ENCODE assay signal across 8 cellular contexts in the genomic region with DNA sequence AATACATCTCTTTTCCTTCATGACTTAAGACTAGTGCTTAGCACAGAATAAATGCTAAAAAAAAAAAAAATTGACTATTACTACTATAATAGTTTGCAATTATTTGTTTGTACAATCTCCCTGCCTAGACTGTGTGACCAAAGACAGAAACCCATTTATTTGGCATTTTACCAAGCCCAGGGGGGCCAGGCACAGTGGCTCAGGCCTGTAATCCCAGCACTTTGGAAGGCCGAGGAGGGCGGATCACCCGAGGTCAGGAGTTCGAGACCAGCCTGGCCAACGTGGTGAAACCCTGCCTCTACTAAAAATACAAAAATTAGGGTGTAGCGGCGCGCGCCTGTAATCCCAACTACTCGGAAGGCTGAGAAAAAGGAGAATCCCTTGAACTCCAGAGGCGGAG. TPM values are rescaled to one million over a fixed set of nuclear protein-coding genes. Genes with fewer than 3 reads are reported as not detected.
A peak's percentile ranks its signal among the peaks of the same experiment; 100 is the strongest.
DNase-seq lines count a peak whose midpoint lies in the region.

No MANE protein-coding gene starts in this region.

- H3K9me3 Mint-ChIP-seq in CD4-positive, alpha-beta memory T cell: no peaks in the 10 kb centered on the region

- peaks cover 3 to 30% of the 10 kb centered on the region in 2 donors for H3K36me3 Mint-ChIP-seq in CD4-positive, alpha-beta memory T cell

- H3K36me3 ChIP-seq in CD4-positive, alpha-beta memory T cell (ENCODE audit: insufficient read depth, low read length): no peaks in the 10 kb centered on the region
- H3K36me3 ChIP-seq in ectodermal cell (ENCODE audit: control insufficient read depth, insufficient read depth, low read length) (no peaks in the 10 kb centered on the region), neuron (ENCODE audit: insufficient read depth, low read length) (peaks cover 11% of the 10 kb centered on the region)

- WGBS in ectodermal cell, 2 experiments: 81 to 82% methylated on average over 11 of the region's 11 CpGs

- CTCF ChIA-PET in CD4-positive, alpha-beta memory T cell (lab: Charles Lee; ENCODE audit: partially characterized antibody): interaction anchor here (1.4 kb wide), 1 partner anchor 18 kb away, joined by 6 read pairs; a partner anchor contains a TSS

- H2AFZ ChIP-seq in neuron (ENCODE audit: low read depth, low read length): no peak overlapping the region

- H3K27me3 ChIP-seq in CD4-positive, alpha-beta memory T cell (ENCODE audit: insufficient read depth, low read length): no peaks in the 10 kb centered on the region
- H3K27me3 ChIP-seq in ectodermal cell (ENCODE audit: control insufficient read depth, insufficient read depth, low read length, poor library complexity, severe bottlenecking) (no peaks in the 10 kb centered on the region), neuron (ENCODE audit: insufficient read depth, low read length) (no peaks in the 10 kb centered on the region)

- H3K4me1 Mint-ChIP-seq in CD4-positive, alpha-beta memory T cell: peaks cover 30 to 66% (median 47%) of the 10 kb centered on the region in 4 donors

- H3K4me3 Mint-ChIP-seq in CD4-positive, alpha-beta memory T cell: peak overlapping the region; percentile 91 to 100 (median 96)

- no peak overlapping the region for H3K27ac ChIP-seq in CD4-positive, alpha-beta memory T cell (ENCODE audit: low read depth, low read length)
- no peak overlapping the region for H3K27ac ChIP-seq in ectodermal cell (ENCODE audit: insufficient read depth, low read depth, low read length, poor library complexity, severe bottlenecking)

- peak overlapping the region in 1 of 2 donors; percentile 80 for H3K4me3 ChIP-seq in CD4-positive, alpha-beta memory T cell (ENCODE audit: low read length in 2 of 2)
- H3K4me3 ChIP-seq in ectodermal cell (ENCODE audit: insufficient read depth, low read depth, low read length): peak overlapping the region; percentile 77
- H3K4me3 ChIP-seq in neuron (ENCODE audit: low read length): peak overlapping the region; percentile 90

- H3K9me3 ChIP-seq in CD4-positive, alpha-beta memory T cell (ENCODE audit: control insufficient read depth in 1 of 2, low read length in 2 of 2): no peaks in the 10 kb centered on the region
- H3K9me3 ChIP-seq in ectodermal cell (ENCODE audit: control insufficient read depth, low read length) (no peaks in the 10 kb centered on the region), neuron (ENCODE audit: low read length) (no peaks in the 10 kb centered on the region)

- POLR2A ChIA-PET in CD4-positive, alpha-beta memory T cell (lab: Charles Lee; ENCODE audit: partially characterized antibody): interaction anchor here (1.3 to 6.2 kb wide), 3 partner anchors 14 to 331 kb away, joined by 3 to 66 read pairs (median 6); a partner anchor contains a TSS

- DNase-seq in CD4-positive, alpha-beta memory T cell: no peak
- DNase-seq in M059J (ENCODE audit: low read depth) (peak; percentile 26), NCI-H748 (lab: John Stamatoyannopoulos, UW; ENCODE audit: unreplicated experiment) (no peak), dermis blood vessel endothelial cell (no peak)
- no peak for DNase-seq in stimulated activated CD4-positive, alpha-beta T cell treated with anti-CD3 and anti-CD28 coated beads, Interleukin-4, amount 100 ng/mL, for 24 hours
- DNase-seq in stimulated activated naive CD4-positive, alpha-beta T cell treated with Interleukin-2 at 50 U/mL for 16 hours (lab: John Stamatoyannopoulos, UW): no peak

- peaks cover 44% of the 10 kb centered on the region for H3K4me1 ChIP-seq in CD4-positive, alpha-beta memory T cell (ENCODE audit: insufficient read depth, low read length)
- peaks cover 22% of the 10 kb centered on the region for H3K4me1 ChIP-seq in ectodermal cell (ENCODE audit: control insufficient read depth, insufficient read depth, low read length)
- peaks cover 26% of the 10 kb centered on the region for H3K4me1 ChIP-seq in neuron (ENCODE audit: insufficient read depth, low read length)

- intact Hi-C loops in CD4-positive, alpha-beta memory T cell (cut with micrococcal nuclease): loop anchor here (10.0 kb wide), 1 partner anchor 189 kb away; a partner anchor contains a TSS

- H3K27ac Mint-ChIP-seq in CD4-positive, alpha-beta memory T cell: peak overlapping the region in 6 of 7 donors; percentile 33 to 97 (median 84)

- H3K27me3 Mint-ChIP-seq in CD4-positive, alpha-beta memory T cell: no peaks in the 10 kb centered on the region

RNA-seq across cellular contexts. Expression of a gene that starts 1.4 kb away (rescaled TPM):
- 10 to 100 TPM; 40.1 to 43.5 TPM for total RNA-seq in CD4-positive, alpha-beta memory T cell
- 10 to 100 TPM; 18.1 to 29.2 TPM for polyA plus RNA-seq in CD4-positive, alpha-beta memory T cell
- 30.8 and 31.8 TPM in 2 replicates for total RNA-seq in M059J (2014; rRNA removed; shearing (Covaris generic))
- polyA plus RNA-seq in ectodermal cell (2013, experiment 1 of 4): 31.2 TPM
- 31.6 TPM for polyA plus RNA-seq in ectodermal cell (2013, experiment 2 of 4)
- 24.7 TPM for polyA plus RNA-seq in ectodermal cell (2013, experiment 3 of 4)
- polyA plus RNA-seq in ectodermal cell (2013, experiment 4 of 4): 27.8 TPM
- 28.6 and 30.9 TPM in 2 replicates for total RNA-seq in dermis blood vessel endothelial cell

RNA-seq across cellular contexts. Expression of a gene that starts 1.5 kb away (rescaled TPM):
- total RNA-seq in CD4-positive, alpha-beta memory T cell: 10 to 100 TPM; 32.4 to 33.6 TPM
- polyA plus RNA-seq in CD4-positive, alpha-beta memory T cell: 10 to 100 TPM; 37.1 to 47.3 TPM
- total RNA-seq in M059J (2014; rRNA removed; shearing (Covaris generic)): 64.7 and 107 TPM in 2 replicates
- polyA plus RNA-seq in ectodermal cell (2013, experiment 1 of 4): 33.9 TPM
- polyA plus RNA-seq in ectodermal cell (2013, experiment 2 of 4): 36.8 TPM
- polyA plus RNA-seq in ectodermal cell (2013, experiment 3 of 4): 36.2 TPM
- polyA plus RNA-seq in ectodermal cell (2013, experiment 4 of 4): 38.8 TPM
- 105 and 114 TPM in 2 replicates for total RNA-seq in dermis blood vessel endothelial cell

RNA-seq across cellular contexts. Expression of a gene that starts 17.8 kb away (rescaled TPM):
- 1 to 10 TPM; 1.5 to 1.6 TPM for total RNA-seq in CD4-positive, alpha-beta memory T cell
- 1 to 10 TPM; 3.6 to 4.9 TPM for polyA plus RNA-seq in CD4-positive, alpha-beta memory T cell
- total RNA-seq in M059J (2014; rRNA removed; shearing (Covaris generic)): 13.9 and 14.6 TPM in 2 replicates
- polyA plus RNA-seq in ectodermal cell (2013, experiment 1 of 4): 5.3 TPM
- polyA plus RNA-seq in ectodermal cell (2013, experiment 2 of 4): 4.4 TPM
- 3.1 TPM for polyA plus RNA-seq in ectodermal cell (2013, experiment 3 of 4)
- 3.7 TPM for polyA plus RNA-seq in ectodermal cell (2013, experiment 4 of 4)
- total RNA-seq in dermis blood vessel endothelial cell: 12.5 and 14.1 TPM in 2 replicates
